ENCODE assay signal across 9 cellular contexts in genomic region chr3:142993958-142994442, GRCh38. TPM values are rescaled to one million over a fixed set of nuclear protein-coding genes. Genes with fewer than 3 reads are reported as not detected.
DNase-seq lines count a peak whose midpoint lies in the region; ATAC-seq and TF ChIP-seq lines count a peak whose summit lies in the region.
"Had no signal": no experiment of that assay in that cellular context is flagged by ENCODE, and none has a peak within 500 bp of the region (broad histone marks: within the 10 kb centered on the region; RNA-seq: fewer than 3 reads in every experiment).

No MANE protein-coding gene starts in this region.

- no peaks in the 10 kb centered on the region for H4K20me1 ChIP-seq in SK-N-SH (ENCODE audit: insufficient read depth)

- H3K27me3 ChIP-seq in H7 (ENCODE audit: control insufficient read depth, insufficient read depth, low read length): no peaks in the 10 kb centered on the region
- no peaks in the 10 kb centered on the region for H3K27me3 ChIP-seq in SK-N-SH (ENCODE audit: insufficient read depth)
- H3K27me3 ChIP-seq in gastrocnemius medialis: no peaks in the 10 kb centered on the region

- TF ChIP-seq CTCF in SK-N-SH (IDR thresholded peaks at IDR 0.05): peak; percentile 84
- TF ChIP-seq CTCF in gastrocnemius medialis (IDR thresholded peaks at IDR 0.05 in 4 of 5, conservative IDR thresholded peaks at IDR 0.05 in 1 of 5): peak; percentile 31 to 72 (median 62)

- no peak overlapping the region for H3K4me3 Mint-ChIP-seq in activated naive CD4-positive, alpha-beta T cell treated with anti-CD3 and anti-CD28 coated beads, Interleukin-2, amount 50 U/mL, for 24 hours

- no peaks in the 10 kb centered on the region for H3K9me3 Mint-ChIP-seq in activated naive CD4-positive, alpha-beta T cell treated with anti-CD3 and anti-CD28 coated beads, Interleukin-2, amount 50 U/mL, for 24 hours

- no peak overlapping the region for H3K9ac ChIP-seq in SK-N-SH

- no peak overlapping the region for H2AFZ ChIP-seq in SK-N-SH (ENCODE audit: low read depth)

- H3K27ac ChIP-seq in SK-N-SH (ENCODE audit: low read depth in 2 of 2, low read length in 1 of 2) (no peak overlapping the region), gastrocnemius medialis (no peak overlapping the region)

- no peak overlapping the region for H3K4me3 ChIP-seq in H7 (ENCODE audit: insufficient read depth, low read depth, low read length)
- H3K4me3 ChIP-seq in SK-N-SH (ENCODE audit: low read depth in 2 of 2, low read length in 1 of 2): no peak overlapping the region
- no peak overlapping the region for H3K4me3 ChIP-seq in gastrocnemius medialis

- peaks cover 5% of the 10 kb centered on the region for H3K4me1 Mint-ChIP-seq in activated naive CD4-positive, alpha-beta T cell treated with anti-CD3 and anti-CD28 coated beads, Interleukin-2, amount 50 U/mL, for 24 hours

- H3K27ac Mint-ChIP-seq in activated naive CD4-positive, alpha-beta T cell treated with anti-CD3 and anti-CD28 coated beads, Interleukin-2, amount 50 U/mL, for 24 hours: peak overlapping the region; percentile 47

- TF ChIP-seq POLR2A in gastrocnemius medialis (IDR thresholded peaks at IDR 0.05): no peak

- H3K79me2 ChIP-seq in SK-N-SH (ENCODE audit: insufficient read depth): peaks cover under 1% of the 10 kb centered on the region; the same call in 1 of the 2 replicates

- POLR2A ChIA-PET in SK-N-SH (lab: Yijun Ruan, JAX): no interaction called here

- H3K9me3 ChIP-seq in SK-N-SH (no peaks in the 10 kb centered on the region), gastrocnemius medialis (no peaks in the 10 kb centered on the region)

- H3K4me2 ChIP-seq in SK-N-SH: no peak overlapping the region

- 13% methylated on average over 4 of the region's 4 CpGs for WGBS in SK-N-SH (ENCODE audit: low lambda C conversion rate)

- H3F3A ChIP-seq in SK-N-SH (replicated peaks; ENCODE audit: insufficient read depth): no peaks in the 10 kb centered on the region

- DNase-seq in DMS153 treated with DMSO at 0.1 percent for 48 hours (lab: John Stamatoyannopoulos, UW; ENCODE audit: unreplicated experiment) (peak; percentile 19), H7 (peak; percentile 76), NAMALWA (ENCODE audit: low spot score) (peak; percentile 93), SK-N-SH (peak; percentile 69), left cardiac atrium (peak; percentile 71), gastrocnemius medialis (peak in 1 of 2 donors; percentile 34)

- CTCF ChIA-PET in SK-N-SH (lab: Yijun Ruan, JAX): interaction anchor here (0.6 to 3.3 kb wide), 30 partner anchors 10 to 413 kb away, joined by 3 to 37 read pairs (median 4); partner anchors contain the start of gene PLS1

- no peaks in the 10 kb centered on the region for H3K36me3 Mint-ChIP-seq in activated naive CD4-positive, alpha-beta T cell treated with anti-CD3 and anti-CD28 coated beads, Interleukin-2, amount 50 U/mL, for 24 hours

- no peaks in the 10 kb centered on the region for H3K9me2 ChIP-seq in SK-N-SH

- no peaks in the 10 kb centered on the region for H3K36me3 ChIP-seq in H7 (replicated peaks; ENCODE audit: control insufficient read depth, insufficient read depth, low read length)
- no peaks in the 10 kb centered on the region for H3K36me3 ChIP-seq in SK-N-SH (replicated peaks in 1 of 2; ENCODE audit: control insufficient read depth in 1 of 2, insufficient read depth in 2 of 2, low read length in 1 of 2)
- H3K36me3 ChIP-seq in gastrocnemius medialis: no peaks in the 10 kb centered on the region

- in situ Hi-C loops in gastrocnemius medialis (cut with MboI; ENCODE audit: low sequenced_read_pairs in 4 of 4): loop anchor here (5.0 to 25.0 kb wide), 8 partner anchors 59 to 409 kb away; partner anchors contain the start of genes PLS1 (in 2 of the 4) and ATR (in 1 of the 4)

- intact Hi-C loops in left cardiac atrium (cut with DNase I): loop anchor here (2.0 to 10.0 kb wide), 4 partner anchors 165 to 409 kb away; no protein-coding TSS in a partner anchor
- intact Hi-C loops in gastrocnemius medialis (cut with DNase I; ENCODE audit: low total_unique reads): loop anchor here (1.0 kb wide), 2 partner anchors 65 to 166 kb away; no protein-coding TSS in a partner anchor

- peaks cover 3% of the 10 kb centered on the region for H3K27me3 Mint-ChIP-seq in activated naive CD4-positive, alpha-beta T cell treated with anti-CD3 and anti-CD28 coated beads, Interleukin-2, amount 50 U/mL, for 24 hours

- no peak for TF ChIP-seq EP300 in SK-N-SH (IDR thresholded peaks at IDR 0.05; ENCODE audit: borderline replicate concordance in 1 of 2, low read depth in 1 of 2, low read length in 1 of 2)

- TF ChIP-seq RAD21 in SK-N-SH (IDR thresholded peaks at IDR 0.05; ENCODE audit: low read length): peak; percentile 88

- H3K4me1 ChIP-seq in SK-N-SH (ENCODE audit: control insufficient read depth in 1 of 2, insufficient read depth in 2 of 2, low read depth in 1 of 2, low read length in 1 of 2): peaks cover 0 to 11% of the 10 kb centered on the region in 2 experiments; a peak in 1 of 4 replicates
- H3K4me1 ChIP-seq in gastrocnemius medialis: no peaks in the 10 kb centered on the region

- ATAC-seq in left cardiac atrium (peak; percentile 39 to 67), gastrocnemius medialis (peak; percentile 51 to 66), GM21723 (IDR thresholded peaks at IDR 0.05; ENCODE audit: unreplicated experiment) (no peak)

TF ChIP-seq in SK-N-SH, 30 proteins besides CTCF, POLR2A, EP300 and RAD21:
- TF ChIP-seq RCOR1 (IDR thresholded peaks at IDR 0.05; ENCODE audit: low read length) (no peak), SMC3 (IDR thresholded peaks at IDR 0.05; ENCODE audit: low read depth, low read length) (peak; percentile 75), TEAD4 (IDR thresholded peaks at IDR 0.05; ENCODE audit: borderline replicate concordance, insufficient read depth) (no peak), TCF12 (IDR thresholded peaks at IDR 0.05) (no peak)

RNA-seq across cellular contexts. Expression of gene U2SURP, which starts 7.4 kb away (rescaled TPM):
- 110 and 139 TPM in 2 replicates for total RNA-seq in H7 (2014; rRNA removed; shearing (Covaris generic))
- 10.9 and 14.8 TPM in 2 replicates for polyA plus RNA-seq in SK-N-SH (2012; rRNA removed)
- 12.9 and 20.9 TPM in 2 replicates for polyA plus RNA-seq in SK-N-SH (2012; cell fraction: cytosol; rRNA removed)
- polyA plus RNA-seq in SK-N-SH (2012; cell fraction: nucleus; rRNA removed): 21.8 and 38.2 TPM in 2 replicates
- total RNA-seq in left cardiac atrium (10 to 100 TPM; 46.8 to 48.9 TPM), gastrocnemius medialis (10 to 100 TPM; 43.2 to 63.7 (median 43.9) TPM)

RNA-seq across cellular contexts. Expression of gene PAQR9, which starts 30.5 kb away (rescaled TPM):
- 0.21 and 0.63 TPM in 2 replicates for total RNA-seq in H7 (2014; rRNA removed; shearing (Covaris generic))
- 0.10 and 0.16 TPM in 2 replicates for polyA plus RNA-seq in SK-N-SH (2012; rRNA removed)
- polyA plus RNA-seq in SK-N-SH (2012; cell fraction: cytosol; rRNA removed): 0.15 and 0.16 TPM in 2 replicates
- 0.15 and 0.23 TPM in 2 replicates for polyA plus RNA-seq in SK-N-SH (2012; cell fraction: nucleus; rRNA removed)
- 1 to 10 TPM; 9.0 to 9.5 TPM for total RNA-seq in left cardiac atrium
- 1 to 10 TPM in 1 of 4 donors, under 1 TPM in 2, not detected in 1; 0.20 to 1.0 (median 0.27) TPM for total RNA-seq in gastrocnemius medialis
- total RNA-seq: activated CD8-positive, alpha-beta memory T cell treated with anti-CD3 and anti-CD28 coated beads for 36 hours had no signal
